Comparison of ENCODE assay signal across 28 cellular contexts in the genomic region with DNA sequence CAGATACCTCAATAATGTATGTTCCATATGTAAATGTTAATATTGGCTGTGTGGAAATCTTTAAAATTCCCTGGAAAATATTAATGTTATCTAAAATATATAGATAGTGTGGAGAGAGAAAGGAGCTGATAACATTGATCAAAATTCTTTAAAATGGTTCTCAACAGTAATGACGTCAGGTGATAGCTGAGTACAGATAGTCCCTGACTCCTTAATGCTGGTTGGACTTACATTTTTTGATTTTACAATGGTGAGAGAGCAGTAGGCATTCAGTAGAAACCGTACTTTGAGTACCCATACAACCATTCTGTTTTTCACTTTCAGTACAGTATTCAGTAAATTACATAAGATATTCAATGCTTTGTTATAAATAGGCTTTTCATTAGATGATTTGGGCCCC.
"Had no signal": no experiment of that assay in that cellular context is flagged by ENCODE, and none has a peak within 500 bp of the region (broad histone marks: within the 10 kb centered on the region; RNA-seq: fewer than 3 reads in every experiment).

No MANE protein-coding gene starts in this region.

- H3K36me3 Mint-ChIP-seq: activated CD8-positive, alpha-beta memory T cell treated with anti-CD3 and anti-CD28 coated beads, Interleukin-2, amount 10 ng/mL, durations not matched to agents 7 days and 5 days; activated naive CD4-positive, alpha-beta T cell treated with anti-CD3 and anti-CD28 coated beads, Interleukin-2, amount 50 U/mL, for 24 hours had no signal

- H3K4me1 Mint-ChIP-seq: activated CD4-positive, alpha-beta T cell treated with anti-CD3 and anti-CD28 coated beads, Interleukin-2, amount 10 ng/mL, durations not matched to agents 24 days and 14 days; activated CD8-positive, alpha-beta memory T cell treated with anti-CD3 and anti-CD28 coated beads, Interleukin-2, amount 10 ng/mL, durations not matched to agents 7 days and 5 days; activated naive CD4-positive, alpha-beta T cell treated with anti-CD3 and anti-CD28 coated beads, Interleukin-2, amount 50 U/mL, for 24 hours had no signal

- H3K4me3 ChIP-seq: K562, SJCRH30 had no signal

- DNase-seq: activated CD4-positive, alpha-beta T cell treated with anti-CD3 and anti-CD28 coated beads for 1 hour; activated CD4-positive, alpha-beta T cell treated with anti-CD3 and anti-CD28 coated beads, Interleukin-2, amount 10 ng/mL, durations not matched to agents 24 days and 14 days; activated CD4-positive, alpha-beta T cell treated with anti-CD3 and anti-CD28 coated beads, Interleukin-2, amount 50 U/mL, for 48 hours; activated CD8-positive, alpha-beta memory T cell treated with anti-CD3 and anti-CD28 coated beads, Interleukin-2, amount 10 ng/mL, durations not matched to agents 7 days and 5 days; activated effector memory CD4-positive, alpha-beta T cell treated with Interleukin-2 at 50 U/mL for 16 hours; activated naive CD4-positive, alpha-beta T cell; activated T-cell treated with anti-CD3 and anti-CD28 coated beads, Interleukin-2, amount 50 U/mL, for 24 hours; aorta; central memory CD4-positive, alpha-beta T cell; Kasumi-1; NCI-H146; NCI-H2029; NCI-H2107; NCI-H2171 treated with DMSO at 0.1 percent for 48 hours; NCI-H748 treated with DMSO at 0.1 percent for 48 hours; NK-92 treated with Interleukin-12 subunit alpha and Interleukin-12 subunit beta, amount 100 ng/mL, for 24 hours; OCI-M1; RPMI8226; SJCRH30; SW 1271 had no signal

- FAIRE-seq: bronchial epithelial cell, K562 had no signal

- H3K4me3 Mint-ChIP-seq: activated CD4-positive, alpha-beta T cell treated with anti-CD3 and anti-CD28 coated beads, Interleukin-2, amount 10 ng/mL, durations not matched to agents 24 days and 14 days; activated CD8-positive, alpha-beta memory T cell treated with anti-CD3 and anti-CD28 coated beads, Interleukin-2, amount 10 ng/mL, durations not matched to agents 7 days and 5 days; activated naive CD4-positive, alpha-beta T cell treated with anti-CD3 and anti-CD28 coated beads, Interleukin-2, amount 50 U/mL, for 24 hours; activated T-cell treated with anti-CD3 and anti-CD28 coated beads, Interleukin-2, amount 50 U/mL, for 24 hours; activated T-helper 1 cell treated with anti-CD3 and anti-CD28 coated beads, Interleukin-12 subunit alpha, Interleukin-12 subunit beta, Interleukin-2, Interleukin-4 antibody, amounts not matched to agents 30 ng/mL and 10 ng/mL and 1 ng/mL, durations not matched to agents 14 hours and 24 hours and 36 hours; T-helper 2 cell treated with Interferon-gamma antibody and Interleukin-4, amounts not matched to agents 5 μg/mL and 100 μg/mL, for 36 hours; WTC11 had no signal

- H3K27ac Mint-ChIP-seq: activated CD4-positive, alpha-beta T cell treated with anti-CD3 and anti-CD28 coated beads, Interleukin-2, amount 10 ng/mL, durations not matched to agents 24 days and 14 days; activated CD8-positive, alpha-beta memory T cell treated with anti-CD3 and anti-CD28 coated beads, Interleukin-2, amount 10 ng/mL, durations not matched to agents 7 days and 5 days; activated naive CD4-positive, alpha-beta T cell treated with anti-CD3 and anti-CD28 coated beads, Interleukin-2, amount 50 U/mL, for 24 hours; activated T-cell treated with anti-CD3 and anti-CD28 coated beads, Interleukin-2, amount 50 U/mL, for 24 hours; activated T-helper 1 cell treated with anti-CD3 and anti-CD28 coated beads, Interleukin-12 subunit alpha, Interleukin-12 subunit beta, Interleukin-2, Interleukin-4 antibody, amounts not matched to agents 30 ng/mL and 10 ng/mL and 1 ng/mL, durations not matched to agents 14 hours and 24 hours and 36 hours; T-helper 2 cell treated with Interferon-gamma antibody and Interleukin-4, amounts not matched to agents 5 μg/mL and 100 μg/mL, for 36 hours; WTC11 had no signal

- H3K9me3 Mint-ChIP-seq: activated CD4-positive, alpha-beta T cell treated with anti-CD3 and anti-CD28 coated beads, Interleukin-2, amount 10 ng/mL, durations not matched to agents 24 days and 14 days; activated naive CD4-positive, alpha-beta T cell treated with anti-CD3 and anti-CD28 coated beads, Interleukin-2, amount 50 U/mL, for 24 hours; activated T-cell treated with anti-CD3 and anti-CD28 coated beads, Interleukin-2, amount 50 U/mL, for 24 hours; activated T-helper 1 cell treated with anti-CD3 and anti-CD28 coated beads, Interleukin-12 subunit alpha, Interleukin-12 subunit beta, Interleukin-2, Interleukin-4 antibody, amounts not matched to agents 30 ng/mL and 10 ng/mL and 1 ng/mL, durations not matched to agents 14 hours and 24 hours and 36 hours; T-helper 2 cell treated with Interferon-gamma antibody and Interleukin-4, amounts not matched to agents 5 μg/mL and 100 μg/mL, for 36 hours had no signal

- H3K36me3 ChIP-seq: SJCRH30 had no signal

- H3K27ac ChIP-seq: SJCRH30 had no signal

- ATAC-seq: activated CD8-positive, alpha-beta memory T cell treated with anti-CD3 and anti-CD28 coated beads, Interleukin-2, amount 10 ng/mL, durations not matched to agents 7 days and 5 days; K562; Panc1; Right ventricle myocardium inferior; WTC11 had no signal

- H3K27me3 ChIP-seq: SJCRH30 had no signal
